ENCODE assay signal across 31 cellular contexts in genomic region chr2:158732573-158733429, GRCh38.
DNase-seq lines count a peak whose midpoint lies in the region; ATAC-seq and TF ChIP-seq lines count a peak whose summit lies in the region.
"Had no signal": no experiment of that assay in that cellular context is flagged by ENCODE, and none has a peak within 500 bp of the region (broad histone marks: within the 10 kb centered on the region; RNA-seq: fewer than 3 reads in every experiment).

No MANE protein-coding gene starts in this region.

- H3K4me3 Mint-ChIP-seq in GM23338 = no peak overlapping the region
- H3K4me3 Mint-ChIP-seq in nephron progenitor cell = no peak overlapping the region
- H3K4me3 Mint-ChIP-seq in CD8-positive, alpha-beta T cell = no peak overlapping the region
- H3K4me3 Mint-ChIP-seq: brain, memory B cell, neural progenitor cell had no signal

- H3K9me2 ChIP-seq in GM23338 (ENCODE audit: insufficient read depth) = peaks cover 10% of the 10 kb centered on the region; the same call in 1 of the 2 replicates

- no peak overlapping the region for H3K27ac Mint-ChIP-seq in GM23338
- H3K27ac Mint-ChIP-seq in nephron progenitor cell = peak overlapping the region; percentile 17
- H3K27ac Mint-ChIP-seq in CD8-positive, alpha-beta T cell = no peak overlapping the region
- H3K27ac Mint-ChIP-seq: activated T-helper 2 cell treated with anti-CD3 and anti-CD28 coated beads, Interferon-gamma antibody, Interleukin-2, Interleukin-4, amounts not matched to agents 10 μg/mL and 5 μg/mL and 100 μg/mL, durations not matched to agents 14 hours and 24 hours and 36 hours; memory B cell; neural progenitor cell; progenitor cell of endocrine pancreas had no signal

- CTCF ChIA-PET in CD8-positive, alpha-beta T cell (lab: Charles Lee) = no interaction called here

- no peak overlapping the region for H3K27ac ChIP-seq in GM23338 (ENCODE audit: low read depth)
- H3K27ac ChIP-seq in CD8-positive, alpha-beta T cell (ENCODE audit: low read depth, low read length) = no peak overlapping the region
- H3K27ac ChIP-seq: dorsolateral prefrontal cortex, neural progenitor cell, tibial artery, WERI-Rb-1 had no signal

- H3F3A ChIP-seq in GM23338 (replicated peaks; ENCODE audit: low read depth) = no peaks in the 10 kb centered on the region

- H4K20me1 ChIP-seq in GM23338 (replicated peaks; ENCODE audit: insufficient read depth) = no peaks in the 10 kb centered on the region

- no peaks in the 10 kb centered on the region for H3K79me2 ChIP-seq in GM23338 (replicated peaks; ENCODE audit: insufficient read depth)

- intact Hi-C loops in CD8-positive, alpha-beta T cell (cut with DNase I, micrococcal nuclease) = loop anchor here in 1 of 2 experiments (10.0 kb wide), 1 partner anchor 348 kb away; no protein-coding TSS in a partner anchor

- H3K4me1 Mint-ChIP-seq in GM23338 (peaks cover 3% of the 10 kb centered on the region; the same call in 2 of the 3 replicates), nephron progenitor cell (peaks cover 90% of the 10 kb centered on the region)
- H3K4me1 Mint-ChIP-seq in CD8-positive, alpha-beta T cell (ENCODE audit: low read depth) = no peaks in the 10 kb centered on the region
- H3K4me1 Mint-ChIP-seq: memory B cell had no signal

- 0 out of 2 replicates have a peak overlapping the region, but pooled peaks have one; percentile 23 for H2AFZ ChIP-seq in GM23338
- H2AFZ ChIP-seq: neural progenitor cell had no signal

- ATAC-seq in GM23338 (peak; percentile 36), esophagus mucosa (peak; percentile 64)
- ATAC-seq in CD8-positive, alpha-beta T cell = no peak
- ATAC-seq: left colon, sciatic nerve had no signal

- no peak overlapping the region for H3K4me2 ChIP-seq in GM23338
- H3K4me2 ChIP-seq: neural progenitor cell had no signal

- no peaks in the 10 kb centered on the region for H3K36me3 ChIP-seq in GM23338 (ENCODE audit: insufficient read depth)
- no peaks in the 10 kb centered on the region for H3K36me3 ChIP-seq in CD8-positive, alpha-beta T cell (ENCODE audit: insufficient read depth, low read length)
- H3K36me3 ChIP-seq: MG63, neural progenitor cell, tibial artery, WERI-Rb-1 had no signal

- POLR2A ChIA-PET in CD8-positive, alpha-beta T cell (lab: Charles Lee) = no interaction called here

- DNase-seq in GM23338 (ENCODE audit: low spot score) (no peak), NCI-H1694 treated with DMSO at 0.1 percent for 48 hours (lab: John Stamatoyannopoulos, UW) (peak; percentile 39), nephron progenitor cell (no peak), EL (no peak), 8988T (no peak)
- DNase-seq in CD8-positive, alpha-beta T cell = no peak
- DNase-seq: activated CD4-positive, alpha-beta T cell treated with anti-CD3 and anti-CD28 coated beads for 48 hours; activated CD8-positive, alpha-beta memory T cell treated with anti-CD3 and anti-CD28 coated beads for 24 hours; activated naive CD4-positive, alpha-beta T cell treated with anti-CD3 and anti-CD28 coated beads, Interleukin-2, amount 50 U/mL, for 16 hours; activated T-cell treated with anti-CD3 and anti-CD28 coated beads for 4 hours; C1 segment of cervical spinal cord; Calu3; DND-41; dorsolateral prefrontal cortex; hypothalamus; KG1; left colon; MG63; NCI-H2029 treated with DMSO at 0.1 percent for 48 hours; stimulated activated CD4-positive, alpha-beta T cell treated with anti-CD3 and anti-CD28 coated beads, Interleukin-12 subunit alpha, Interleukin-12 subunit beta, amount 100 ng/mL, for 4 hours; stimulated activated CD4-positive, alpha-beta T cell treated with anti-CD3 and anti-CD28 coated beads, Interleukin-4, amount 100 ng/mL, for 1 hour; T1000; tibial artery; WERI-Rb-1 had no signal

- H3K4me3 ChIP-seq in GM23338 = no peak overlapping the region
- no peak overlapping the region for H3K4me3 ChIP-seq in CD8-positive, alpha-beta T cell (ENCODE audit: low read depth, low read length)
- H3K4me3 ChIP-seq: dorsolateral prefrontal cortex, MG63, neural progenitor cell, tibial artery had no signal

- H3K27me3 Mint-ChIP-seq in GM23338 (ENCODE audit: insufficient read depth, low read depth, poor library complexity) = peaks cover 5% of the 10 kb centered on the region
- H3K27me3 Mint-ChIP-seq in nephron progenitor cell (ENCODE audit: low read depth, poor library complexity) = peaks cover 3% of the 10 kb centered on the region
- H3K27me3 Mint-ChIP-seq in CD8-positive, alpha-beta T cell (ENCODE audit: low read depth) = peaks cover 4% of the 10 kb centered on the region

- no peaks in the 10 kb centered on the region for H3K4me1 ChIP-seq in GM23338 (ENCODE audit: insufficient read depth)
- no peaks in the 10 kb centered on the region for H3K4me1 ChIP-seq in CD8-positive, alpha-beta T cell (ENCODE audit: insufficient read depth, low read length)
- H3K4me1 ChIP-seq: neural progenitor cell, tibial artery had no signal

- no peaks in the 10 kb centered on the region for H3K27me3 ChIP-seq in GM23338 (ENCODE audit: insufficient read depth)
- H3K27me3 ChIP-seq in CD8-positive, alpha-beta T cell (ENCODE audit: insufficient read depth, low read length) = no peaks in the 10 kb centered on the region
- H3K27me3 ChIP-seq: dorsolateral prefrontal cortex, MG63, neural progenitor cell had no signal

- no peaks in the 10 kb centered on the region for H3K9me3 Mint-ChIP-seq in GM23338
- no peaks in the 10 kb centered on the region for H3K9me3 Mint-ChIP-seq in nephron progenitor cell
- H3K9me3 Mint-ChIP-seq in CD8-positive, alpha-beta T cell = no peaks in the 10 kb centered on the region
- H3K9me3 Mint-ChIP-seq: activated T-helper 2 cell treated with anti-CD3 and anti-CD28 coated beads, Interferon-gamma antibody, Interleukin-2, Interleukin-4, amounts not matched to agents 10 μg/mL and 5 μg/mL and 100 μg/mL, durations not matched to agents 14 hours and 24 hours and 36 hours; memory B cell; neural progenitor cell had no signal

- no peaks in the 10 kb centered on the region for H3K36me3 Mint-ChIP-seq in GM23338 (ENCODE audit: low read depth)
- no peaks in the 10 kb centered on the region for H3K36me3 Mint-ChIP-seq in nephron progenitor cell (ENCODE audit: low read depth)
- no peaks in the 10 kb centered on the region for H3K36me3 Mint-ChIP-seq in CD8-positive, alpha-beta T cell
- H3K36me3 Mint-ChIP-seq: brain, memory B cell, neural progenitor cell had no signal

- TF ChIP-seq CTCF in GM23338 (conservative IDR thresholded peaks at IDR 0.05; ENCODE audit: low read depth in 2 of 2) (no peak), nephron progenitor cell (IDR thresholded peaks at IDR 0.05) (no peak)
- no peak for TF ChIP-seq CTCF in CD8-positive, alpha-beta T cell (IDR thresholded peaks at IDR 0.05)

- no peaks in the 10 kb centered on the region for H3K9me3 ChIP-seq in CD8-positive, alpha-beta T cell (ENCODE audit: low read length)
- H3K9me3 ChIP-seq: MG63, tibial artery had no signal

TF ChIP-seq in GM23338, 12 proteins besides CTCF, POLR2A, EP300 and RAD21 (continues in another document):
- no peak for TF ChIP-seq STAT1 (IDR thresholded peaks at IDR 0.05; ENCODE audit: unreplicated experiment)
- TF ChIP-seq ETS1 (IDR thresholded peaks at IDR 0.05) = no peak
- no peak for TF ChIP-seq JUNB (IDR thresholded peaks at IDR 0.05; ENCODE audit: unreplicated experiment)
- TF ChIP-seq EZH2phosphoT487 (IDR thresholded peaks at IDR 0.05; ENCODE audit: unreplicated experiment) = no peak
- TF ChIP-seq ZNF114 (CRISPR knock-in tag; IDR thresholded peaks at IDR 0.05) = no peak
- TF ChIP-seq CREB1 (CRISPR knock-in tag; IDR thresholded peaks at IDR 0.05; ENCODE audit: low read depth) = no peak
- TF ChIP-seq ZNF331 (CRISPR knock-in tag; IDR thresholded peaks at IDR 0.05; ENCODE audit: low read depth) = no peak
- no peak for TF ChIP-seq NANOG (IDR thresholded peaks at IDR 0.05; ENCODE audit: borderline replicate concordance)
